Comparison of ENCODE assay signal across 18 cellular contexts in genomic region chr1:93732514-93732913, GRCh38. TPM values are rescaled to one million over a fixed set of nuclear protein-coding genes. Genes with fewer than 3 reads are reported as not detected.
DNase-seq lines count a peak whose midpoint lies in the region; ATAC-seq and TF ChIP-seq lines count a peak whose summit lies in the region.
"Had no signal": no experiment of that assay in that cellular context is flagged by ENCODE, and none has a peak within 500 bp of the region (broad histone marks: within the 10 kb centered on the region; RNA-seq: fewer than 3 reads in every experiment).

No MANE protein-coding gene starts in this region.

- H3K27ac Mint-ChIP-seq in chondrocyte (ENCODE audit: unreplicated experiment): no peak overlapping the region
- H3K27ac Mint-ChIP-seq in neural crest cell (ENCODE audit: unreplicated experiment): peak overlapping the region; percentile 66
- H3K27ac Mint-ChIP-seq in CD4-positive, alpha-beta T cell: no peak overlapping the region
- H3K27ac Mint-ChIP-seq: T-helper 1 cell treated with Interleukin-12 subunit alpha and Interleukin-12 subunit beta and Interleukin-4 antibody, amounts not matched to agents 30 μg/mL and 1 μg/mL, for 36 hours had no signal

- no peak for TF ChIP-seq POLR2A in IMR-90 (IDR thresholded peaks at IDR 0.05; ENCODE audit: low read depth, low read length)

- no peak overlapping the region for H3K27ac ChIP-seq in DOHH2 (ENCODE audit: low read depth, low read length)
- H3K27ac ChIP-seq in IMR-90 (ENCODE audit: insufficient read depth, low read length): no peak overlapping the region
- no peak overlapping the region for H3K27ac ChIP-seq in CD4-positive, alpha-beta T cell (ENCODE audit: low read depth, low read length)
- H3K27ac ChIP-seq: heart left ventricle, suprapubic skin had no signal

- ATAC-seq in IMR-90 (ENCODE audit: low read depth) (no peak), HG03378 (IDR thresholded peaks at IDR 0.05; ENCODE audit: unreplicated experiment) (no peak)
- ATAC-seq in CD4-positive, alpha-beta T cell (ENCODE audit: poor library complexity): no peak
- ATAC-seq: heart left ventricle had no signal

- H4K8ac ChIP-seq in IMR-90 (ENCODE audit: low read depth in 2 of 2, low read length in 2 of 2): 0 out of 4 replicates have a peak overlapping the region, but pooled peaks of 1 of the 2 experiments have one; percentile 16

- no peak overlapping the region for H3K18ac ChIP-seq in IMR-90 (ENCODE audit: low read depth, low read length)

- intact Hi-C loops in IMR-90 (cut with micrococcal nuclease): no loop called here
- intact Hi-C loops in CD4-positive, alpha-beta T cell (cut with DNase I, micrococcal nuclease): no loop called here

- no peaks in the 10 kb centered on the region for H3K9me2 ChIP-seq in DOHH2 (replicated peaks; ENCODE audit: control insufficient read depth, low read length)

- H3K4me3 ChIP-seq in DOHH2 (ENCODE audit: low read length): no peak overlapping the region
- H3K4me3 ChIP-seq in IMR-90 (ENCODE audit: insufficient read depth, low read depth, low read length): no peak overlapping the region
- H3K4me3 ChIP-seq: heart left ventricle, left ventricle myocardium inferior, suprapubic skin had no signal

- no peak overlapping the region for H2BK15ac ChIP-seq in IMR-90 (ENCODE audit: low read depth, low read length)

- H3K4ac ChIP-seq in IMR-90 (ENCODE audit: low read depth, low read length): no peak overlapping the region

- no TSS peak for BruUV-seq in IMR-90 (replicated peaks; lab: Mats Ljungman, UMichigan)

- H3F3A ChIP-seq in DOHH2 (ENCODE audit: control insufficient read depth, insufficient read depth): no peaks in the 10 kb centered on the region

- H3K23ac ChIP-seq in IMR-90 (ENCODE audit: low read depth, low read length): no peak overlapping the region

- H2BK120ac ChIP-seq in IMR-90 (ENCODE audit: low read depth, low read length): no peak overlapping the region; the same call in 1 of the 2 replicates

- H3K27me3 Mint-ChIP-seq in chondrocyte (ENCODE audit: low read depth): no peaks in the 10 kb centered on the region
- H3K27me3 Mint-ChIP-seq in neural crest cell (ENCODE audit: low read depth): no peaks in the 10 kb centered on the region
- no peaks in the 10 kb centered on the region for H3K27me3 Mint-ChIP-seq in CD4-positive, alpha-beta T cell

- H2BK5ac ChIP-seq in IMR-90 (ENCODE audit: low read depth, low read length, poor library complexity, severe bottlenecking): no peak overlapping the region

- no peak overlapping the region for H3K9ac ChIP-seq in IMR-90 (ENCODE audit: low read depth, low read length)

- H3K36me3 ChIP-seq in DOHH2 (ENCODE audit: control insufficient read depth, low read length): no peaks in the 10 kb centered on the region
- no peaks in the 10 kb centered on the region for H3K36me3 ChIP-seq in IMR-90 (ENCODE audit: control insufficient read depth, insufficient read depth, low read length)
- H3K36me3 ChIP-seq: heart left ventricle, left ventricle myocardium inferior, suprapubic skin had no signal

- H3K4me1 ChIP-seq in DOHH2 (ENCODE audit: control insufficient read depth, low read length) (peaks cover 47% of the 10 kb centered on the region), IMR-90 (ENCODE audit: control insufficient read depth, insufficient read depth, low read length) (peaks cover 8% of the 10 kb centered on the region)

- no peak for TF ChIP-seq RAD21 in IMR-90 (IDR thresholded peaks at IDR 0.05; ENCODE audit: low read length)

- H3K56ac ChIP-seq in IMR-90 (ENCODE audit: extremely low read depth, insufficient read depth, low read length): no peak overlapping the region

- H4K20me1 ChIP-seq in DOHH2 (ENCODE audit: control insufficient read depth, insufficient read depth, low read depth, low read length) (no peaks in the 10 kb centered on the region), IMR-90 (ENCODE audit: insufficient read depth, low read length) (no peaks in the 10 kb centered on the region)

- H2AFZ ChIP-seq in IMR-90 (replicated peaks; ENCODE audit: low read length, poor library complexity): no peak overlapping the region

- DNase-seq in IMR-90 (no peak), chondrocyte (ENCODE audit: low spot score) (no peak), neural crest cell (ENCODE audit: low read depth, low spot score) (no peak), activated T-cell treated with anti-CD3 and anti-CD28 coated beads for 4 hours (no peak), DMS53 treated with DMSO at 0.1 percent for 48 hours (lab: John Stamatoyannopoulos, UW; ENCODE audit: unreplicated experiment) (no peak)
- DNase-seq in CD4-positive, alpha-beta T cell: no peak
- DNase-seq: activated CD4-positive, alpha-beta T cell treated with anti-CD3 and anti-CD28 coated beads, Interleukin-2, amount 50 U/mL, for 1 hour; activated effector memory CD4-positive, alpha-beta T cell treated with anti-CD3 and anti-CD28 coated beads, Interleukin-2, amount 50 U/mL, for 16 hours; COR-L47; heart left ventricle; left ventricle myocardium inferior; MV-4-11; NCI-H2227 treated with DMSO at 0.1 percent for 48 hours had no signal

- peak; percentile 65 for TF ChIP-seq CTCF in DOHH2 (IDR thresholded peaks at IDR 0.05; ENCODE audit: low read depth, low read length, poor library complexity, severe bottlenecking)
- TF ChIP-seq CTCF in IMR-90 (conservative IDR thresholded peaks at IDR 0.05; ENCODE audit: low read depth, low read length): no peak; the same call in 1 of the 2 replicates
- peak; percentile 47 for TF ChIP-seq CTCF in chondrocyte (IDR thresholded peaks at IDR 0.05)
- TF ChIP-seq CTCF in neural crest cell (conservative IDR thresholded peaks at IDR 0.05): peak; percentile 52
- no peak for TF ChIP-seq CTCF in CD4-positive, alpha-beta T cell (IDR thresholded peaks at IDR 0.05)

- H3K14ac ChIP-seq in IMR-90 (replicated peaks; ENCODE audit: low read depth, low read length): peak overlapping the region; percentile 21; the same call in 1 of the 2 replicates

- H3K4me1 Mint-ChIP-seq in chondrocyte (ENCODE audit: low read depth) (peaks cover 57% of the 10 kb centered on the region), neural crest cell (peaks cover 64% of the 10 kb centered on the region)
- H3K4me1 Mint-ChIP-seq in CD4-positive, alpha-beta T cell (ENCODE audit: low read depth): no peaks in the 10 kb centered on the region

- H3K9me3 Mint-ChIP-seq in chondrocyte (ENCODE audit: low read depth) (peaks cover 7% of the 10 kb centered on the region), neural crest cell (no peaks in the 10 kb centered on the region)
- H3K9me3 Mint-ChIP-seq in CD4-positive, alpha-beta T cell: no peaks in the 10 kb centered on the region
- H3K9me3 Mint-ChIP-seq: brain; T-helper 1 cell treated with Interleukin-12 subunit alpha and Interleukin-12 subunit beta and Interleukin-4 antibody, amounts not matched to agents 30 μg/mL and 1 μg/mL, for 36 hours had no signal

- 29% methylated on average over 2 of the region's 4 CpGs; no CpG with 5 or more reads in 1 of the 2 experiments for WGBS in IMR-90 (ENCODE audit: extremely low coverage in 2 of 2, insufficient read length in 1 of 2), 2 experiments

- H4K5ac ChIP-seq in IMR-90 (ENCODE audit: low read depth, low read length): no peak overlapping the region

- H3K4me2 ChIP-seq in DOHH2 (ENCODE audit: low read length): peak overlapping the region; percentile 28; the same call in 1 of the 2 replicates
- H3K4me2 ChIP-seq in IMR-90 (ENCODE audit: low read depth, low read length): no peak overlapping the region

- H3K4me3 Mint-ChIP-seq in chondrocyte (ENCODE audit: unreplicated experiment) (no peak overlapping the region), neural crest cell (peak overlapping the region; percentile 31)
- no peak overlapping the region for H3K4me3 Mint-ChIP-seq in CD4-positive, alpha-beta T cell
- H3K4me3 Mint-ChIP-seq: brain; T-helper 1 cell treated with Interleukin-12 subunit alpha and Interleukin-12 subunit beta and Interleukin-4 antibody, amounts not matched to agents 30 μg/mL and 1 μg/mL, for 36 hours had no signal

- H2BK20ac ChIP-seq in IMR-90 (ENCODE audit: low read depth, low read length): no peak overlapping the region

- H2AK9ac ChIP-seq in IMR-90 (replicated peaks; ENCODE audit: low read depth, low read length, poor library complexity): no peak overlapping the region

- no peak overlapping the region; the same call in 1 of the 2 replicates for H4K91ac ChIP-seq in IMR-90 (ENCODE audit: insufficient read depth, low read depth, low read length)

- peaks cover 14% of the 10 kb centered on the region for H3K9me1 ChIP-seq in IMR-90 (ENCODE audit: insufficient read depth, low read length)

- dilution Hi-C loops in IMR-90 (cut with HindIII; ENCODE audit: low sequenced_read_pairs, unreplicated experiment): no loop called here

- H3K9me3 ChIP-seq in DOHH2 (ENCODE audit: control insufficient read depth, insufficient read depth, low read length) (no peaks in the 10 kb centered on the region), IMR-90 (ENCODE audit: control insufficient read depth, insufficient read depth, low read length) (peaks cover 3% of the 10 kb centered on the region; the same call in 1 of the 2 replicates)
- no peaks in the 10 kb centered on the region for H3K9me3 ChIP-seq in CD4-positive, alpha-beta T cell (ENCODE audit: control insufficient read depth, low read length)
- H3K9me3 ChIP-seq: heart left ventricle, left ventricle myocardium inferior, suprapubic skin had no signal

- no peaks in the 10 kb centered on the region for H3K79me2 ChIP-seq in DOHH2 (ENCODE audit: control insufficient read depth, low read length)

- in situ Hi-C loops in IMR-90 (cut with MboI; ENCODE audit: low sequenced_read_pairs): no loop called here

- POLR2A ChIA-PET in IMR-90 (lab: Charles Lee; ENCODE audit: unreplicated experiment): interaction anchor here (0.6 kb wide), 1 partner anchor 46 kb away, joined by 9 read pairs; no protein-coding TSS in a partner anchor
- POLR2A ChIA-PET in CD4-positive, alpha-beta T cell (lab: Charles Lee): no interaction called here

- H3K79me1 ChIP-seq in IMR-90 (ENCODE audit: low read depth in 1 of 2, low read length in 2 of 2): peaks cover 0 to 11% of the 10 kb centered on the region in 2 experiments; a peak in 3 of 4 replicates

- H3K27me3 ChIP-seq in DOHH2 (ENCODE audit: control insufficient read depth, low read length) (no peaks in the 10 kb centered on the region), IMR-90 (ENCODE audit: control insufficient read depth, insufficient read depth, low read length) (no peaks in the 10 kb centered on the region)
- no peaks in the 10 kb centered on the region for H3K27me3 ChIP-seq in CD4-positive, alpha-beta T cell (ENCODE audit: control insufficient read depth, insufficient read depth, low read length)
- H3K27me3 ChIP-seq: heart left ventricle, suprapubic skin had no signal

- CTCF ChIA-PET in IMR-90 (lab: Yijun Ruan, JAX): no interaction called here
- CTCF ChIA-PET in CD4-positive, alpha-beta T cell (lab: Charles Lee): no interaction called here

- H3K36me3 Mint-ChIP-seq in chondrocyte (ENCODE audit: low read depth): peaks cover 3% of the 10 kb centered on the region
- no peaks in the 10 kb centered on the region for H3K36me3 Mint-ChIP-seq in neural crest cell (ENCODE audit: low read depth)
- H3K36me3 Mint-ChIP-seq in CD4-positive, alpha-beta T cell (ENCODE audit: low read depth): no peaks in the 10 kb centered on the region
- H3K36me3 Mint-ChIP-seq: brain had no signal

- no peak overlapping the region for H2AK5ac ChIP-seq in IMR-90 (ENCODE audit: low read depth, low read length)

RNA-seq across cellular contexts. Expression of gene BCAR3, which starts 50.9 kb away (rescaled TPM):
- total RNA-seq in IMR-90 (2012; rRNA removed): 46.4 TPM in 2 replicates
- polyA plus RNA-seq in IMR-90 (2012; rRNA removed): 41.4 and 47.9 TPM in 2 replicates
- 28.9 and 33.4 TPM in 2 replicates for polyA plus RNA-seq in IMR-90 (2012; cell fraction: cytosol; rRNA removed)
- polyA plus RNA-seq in IMR-90 (2012; cell fraction: nucleus; rRNA removed; ENCODE audit: low replicate concordance): 41.5 and 54.4 TPM in 2 replicates
- total RNA-seq in chondrocyte: 12.1 to 20.6 TPM (median 18.5 TPM) in 3 replicates
- 38.5 and 41.6 TPM in 2 replicates for total RNA-seq in neural crest cell
- under 1 TPM; 0.47 to 0.92 TPM for total RNA-seq in CD4-positive, alpha-beta T cell

Comparison
In these comparisons a context has a peak if more than half of its experiments do, and no peak if none do; other contexts are left out.
1. CTCF ChIP-seq: peak in DOHH2 (single experiment), chondrocyte (single experiment) and neural crest cell (single experiment); none in IMR-90 (single experiment) and CD4-positive, alpha-beta T cell (single experiment).